16 cellular contexts compared by ENCODE assay signal in genomic region chr16:73418051-73418450, GRCh38.
DNase-seq lines count a peak whose midpoint lies in the region; ATAC-seq and TF ChIP-seq lines count a peak whose summit lies in the region.
"Had no signal": no experiment of that assay in that cellular context is flagged by ENCODE, and none has a peak within 500 bp of the region (broad histone marks: within the 10 kb centered on the region; RNA-seq: fewer than 3 reads in every experiment).

No MANE protein-coding gene starts in this region.

- no peaks in the 10 kb centered on the region for H3K9me1 ChIP-seq in IMR-90 (ENCODE audit: insufficient read depth, low read length)

- H3K56ac ChIP-seq in IMR-90 (ENCODE audit: extremely low read depth, insufficient read depth, low read length) = no peak overlapping the region

- no peak overlapping the region for H4K8ac ChIP-seq in IMR-90 (ENCODE audit: low read depth in 2 of 2, low read length in 2 of 2)

- H4K91ac ChIP-seq in IMR-90 (ENCODE audit: insufficient read depth, low read depth, low read length) = no peak overlapping the region

- peaks cover 5% of the 10 kb centered on the region for H3K9me3 Mint-ChIP-seq in nephron progenitor cell
- H3K9me3 Mint-ChIP-seq in mesothelial cell of epicardium = no peaks in the 10 kb centered on the region

- no peak overlapping the region for H2BK20ac ChIP-seq in IMR-90 (ENCODE audit: low read depth, low read length)

- H4K20me1 ChIP-seq in IMR-90 (ENCODE audit: insufficient read depth, low read length) = no peaks in the 10 kb centered on the region

- DNase-seq in IMR-90 = no peak
- DNase-seq in adipocyte (ENCODE audit: low read depth) = peak; percentile 8
- DNase-seq in nephron progenitor cell = no peak
- no peak for DNase-seq in mesothelial cell of epicardium (ENCODE audit: low spot score in 2 of 2, unreplicated experiment in 2 of 2)
- DNase-seq in uterus = no peak
- no peak for DNase-seq in NOMO-1 (lab: John Stamatoyannopoulos, UW; ENCODE audit: unreplicated experiment in 2 of 2)
- DNase-seq: C1 segment of cervical spinal cord; Calu3; CD4-positive, alpha-beta memory T cell; COR-L47; DMS53; DMS79 treated with DMSO at 0.1 percent for 48 hours; GF-D8; GOT3; H7; HCEC 1CT had no signal

- no peaks in the 10 kb centered on the region for H3K27me3 ChIP-seq in IMR-90 (ENCODE audit: control insufficient read depth, insufficient read depth, low read length)
- H3K27me3 ChIP-seq in adipocyte (replicated peaks; ENCODE audit: control insufficient read depth, insufficient read depth, low read length) = no peaks in the 10 kb centered on the region
- H3K27me3 ChIP-seq in uterus = no peaks in the 10 kb centered on the region

- no peak overlapping the region for H3K23ac ChIP-seq in IMR-90 (ENCODE audit: low read depth, low read length)

- H3K4me3 Mint-ChIP-seq in nephron progenitor cell = no peak overlapping the region
- H3K4me3 Mint-ChIP-seq in mesothelial cell of epicardium = no peak overlapping the region
- H3K4me3 Mint-ChIP-seq: CD4-positive, alpha-beta memory T cell had no signal

- H2BK15ac ChIP-seq in IMR-90 (ENCODE audit: low read depth, low read length) = no peak overlapping the region

- peak overlapping the region; percentile 29; the same call in 1 of the 2 replicates for H3K4me2 ChIP-seq in IMR-90 (ENCODE audit: low read depth, low read length)

- H3K4me3 ChIP-seq in IMR-90 (ENCODE audit: insufficient read depth, low read depth, low read length) = no peak overlapping the region
- H3K4me3 ChIP-seq in adipocyte (ENCODE audit: low read length) = no peak overlapping the region
- no peak overlapping the region for H3K4me3 ChIP-seq in uterus

- H3K27ac ChIP-seq in IMR-90 (ENCODE audit: insufficient read depth, low read length) (peak overlapping the region; percentile 92; the same call in 1 of the 2 replicates), uterus (no peak overlapping the region)

- no peak for TF ChIP-seq POLR2A in IMR-90 (IDR thresholded peaks at IDR 0.05; ENCODE audit: low read depth, low read length)
- TF ChIP-seq POLR2A in uterus (IDR thresholded peaks at IDR 0.05) = no peak

- no peaks in the 10 kb centered on the region for H3K79me1 ChIP-seq in IMR-90 (ENCODE audit: low read depth in 1 of 2, low read length in 2 of 2)

- H4K5ac ChIP-seq in IMR-90 (ENCODE audit: low read depth, low read length) = peak overlapping the region; percentile 12; the same call in 1 of the 2 replicates

- H3K9ac ChIP-seq in IMR-90 (ENCODE audit: low read depth, low read length) (no peak overlapping the region), adipocyte (ENCODE audit: low read length) (no peak overlapping the region)

- no peak overlapping the region for H3K14ac ChIP-seq in IMR-90 (replicated peaks; ENCODE audit: low read depth, low read length)

- dilution Hi-C loops in IMR-90 (cut with HindIII; ENCODE audit: low sequenced_read_pairs, unreplicated experiment) = no loop called here

- H2AK5ac ChIP-seq in IMR-90 (ENCODE audit: low read depth, low read length) = no peak overlapping the region

- no peak overlapping the region for H2AFZ ChIP-seq in IMR-90 (replicated peaks; ENCODE audit: low read length, poor library complexity)

- H3K18ac ChIP-seq in IMR-90 (ENCODE audit: low read depth, low read length) = peak overlapping the region; percentile 65; the same call in 1 of the 2 replicates

- CTCF ChIA-PET in IMR-90 (lab: Yijun Ruan, JAX) = no interaction called here

- 20% methylated on average over 1 of the region's 8 CpGs; no CpG with 5 or more reads in 1 of the 2 experiments for WGBS in IMR-90 (ENCODE audit: extremely low coverage in 2 of 2, insufficient read length in 1 of 2), 2 experiments

- H3K9me3 ChIP-seq in IMR-90 (ENCODE audit: control insufficient read depth, insufficient read depth, low read length) = no peaks in the 10 kb centered on the region
- H3K9me3 ChIP-seq in adipocyte (ENCODE audit: control insufficient read depth, low read length) = no peaks in the 10 kb centered on the region
- H3K9me3 ChIP-seq in uterus = no peaks in the 10 kb centered on the region

- in situ Hi-C loops in IMR-90 (cut with MboI; ENCODE audit: low sequenced_read_pairs) = no loop called here

- no peak for TF ChIP-seq RAD21 in IMR-90 (IDR thresholded peaks at IDR 0.05; ENCODE audit: low read length)

- no TSS peak for BruUV-seq in IMR-90 (replicated peaks; lab: Mats Ljungman, UMichigan)

- H2BK5ac ChIP-seq in IMR-90 (ENCODE audit: low read depth, low read length, poor library complexity, severe bottlenecking) = peak overlapping the region; percentile 24

- TF ChIP-seq CTCF in IMR-90 (conservative IDR thresholded peaks at IDR 0.05; ENCODE audit: low read depth, low read length) (no peak), nephron progenitor cell (IDR thresholded peaks at IDR 0.05) (no peak), mesothelial cell of epicardium (IDR thresholded peaks at IDR 0.05; ENCODE audit: unreplicated experiment) (no peak), uterus (IDR thresholded peaks at IDR 0.05) (no peak)

- H3K36me3 Mint-ChIP-seq in nephron progenitor cell (ENCODE audit: low read depth) (no peaks in the 10 kb centered on the region), mesothelial cell of epicardium (no peaks in the 10 kb centered on the region)
- H3K36me3 Mint-ChIP-seq: CD4-positive, alpha-beta memory T cell had no signal

- no peak for ATAC-seq in IMR-90 (ENCODE audit: low read depth)

- no peak overlapping the region for H2AK9ac ChIP-seq in IMR-90 (replicated peaks; ENCODE audit: low read depth, low read length, poor library complexity)

- H3K4me1 ChIP-seq in IMR-90 (ENCODE audit: control insufficient read depth, insufficient read depth, low read length) (peaks cover 7% of the 10 kb centered on the region; the same call in 1 of the 2 replicates), adipocyte (ENCODE audit: control insufficient read depth, insufficient read depth, low read length) (no peaks in the 10 kb centered on the region), uterus (no peaks in the 10 kb centered on the region)

- POLR2A ChIA-PET in IMR-90 (lab: Charles Lee; ENCODE audit: unreplicated experiment) = interaction anchor here (0.6 kb wide), 1 partner anchor 1325 kb away, joined by 5 read pairs; the partner anchor contains the start of gene TXNL4B

- H2BK120ac ChIP-seq in IMR-90 (ENCODE audit: low read depth, low read length) = no peak overlapping the region

- H3K4me1 Mint-ChIP-seq in nephron progenitor cell (peaks cover 41% of the 10 kb centered on the region), mesothelial cell of epicardium (peaks cover 2% of the 10 kb centered on the region)
- H3K4me1 Mint-ChIP-seq: CD4-positive, alpha-beta memory T cell had no signal

- intact Hi-C loops in IMR-90 (cut with micrococcal nuclease) (loop anchor here (10.0 kb wide), 1 partner anchor 363 kb away; no protein-coding TSS in a partner anchor), uterus (cut with DNase I; ENCODE audit: low total_unique reads) (no loop called here)

- no peaks in the 10 kb centered on the region for H3K36me3 ChIP-seq in IMR-90 (ENCODE audit: control insufficient read depth, insufficient read depth, low read length)
- H3K36me3 ChIP-seq in adipocyte (ENCODE audit: control insufficient read depth, insufficient read depth, low read length, severe bottlenecking) = no peaks in the 10 kb centered on the region
- H3K36me3 ChIP-seq in uterus = no peaks in the 10 kb centered on the region

- H3K4ac ChIP-seq in IMR-90 (ENCODE audit: low read depth, low read length) = no peak overlapping the region

- H3K27me3 Mint-ChIP-seq in nephron progenitor cell (ENCODE audit: low read depth, poor library complexity) = peaks cover 7% of the 10 kb centered on the region
- peaks cover 8% of the 10 kb centered on the region for H3K27me3 Mint-ChIP-seq in mesothelial cell of epicardium (ENCODE audit: low read depth)
- H3K27me3 Mint-ChIP-seq: CD4-positive, alpha-beta memory T cell had no signal

- peak overlapping the region; percentile 79 for H3K27ac Mint-ChIP-seq in nephron progenitor cell
- H3K27ac Mint-ChIP-seq in mesothelial cell of epicardium = no peak overlapping the region
- H3K27ac Mint-ChIP-seq: CD4-positive, alpha-beta memory T cell had no signal

TF ChIP-seq in IMR-90, 13 proteins besides CTCF, POLR2A, EP300 and RAD21:
- TF ChIP-seq, protein P1, sequence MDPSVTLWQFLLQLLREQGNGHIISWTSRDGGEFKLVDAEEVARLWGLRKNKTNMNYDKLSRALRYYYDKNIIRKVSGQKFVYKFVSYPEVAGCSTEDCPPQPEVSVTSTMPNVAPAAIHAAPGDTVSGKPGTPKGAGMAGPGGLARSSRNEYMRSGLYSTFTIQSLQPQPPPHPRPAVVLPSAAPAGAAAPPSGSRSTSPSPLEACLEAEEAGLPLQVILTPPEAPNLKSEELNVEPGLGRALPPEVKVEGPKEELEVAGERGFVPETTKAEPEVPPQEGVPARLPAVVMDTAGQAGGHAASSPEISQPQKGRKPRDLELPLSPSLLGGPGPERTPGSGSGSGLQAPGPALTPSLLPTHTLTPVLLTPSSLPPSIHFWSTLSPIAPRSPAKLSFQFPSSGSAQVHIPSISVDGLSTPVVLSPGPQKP (IDR thresholded peaks at IDR 0.05; ENCODE audit: borderline replicate concordance, low read depth, low read length) = no peak
- no peak for TF ChIP-seq RCOR1 (IDR thresholded peaks at IDR 0.05; ENCODE audit: insufficient replicate concordance, low read length)
- TF ChIP-seq MAFK (IDR thresholded peaks at IDR 0.05; ENCODE audit: low read depth, low read length) = no peak
- TF ChIP-seq MAZ (IDR thresholded peaks at IDR 0.05; ENCODE audit: borderline replicate concordance, low read depth, low read length) = no peak
- no peak for TF ChIP-seq FOS (IDR thresholded peaks at IDR 0.05; ENCODE audit: low read depth, low read length)
- TF ChIP-seq CHD1 (IDR thresholded peaks at IDR 0.05; ENCODE audit: low read depth, low read length) = no peak
- TF ChIP-seq USF2 (IDR thresholded peaks at IDR 0.05; ENCODE audit: low read depth, low read length) = no peak
- TF ChIP-seq MXI1 (IDR thresholded peaks at IDR 0.05; ENCODE audit: borderline replicate concordance, low read depth, low read length) = no peak
- no peak for TF ChIP-seq CEBPB (IDR thresholded peaks at IDR 0.05; ENCODE audit: low read depth, low read length)
- TF ChIP-seq BHLHE40 (IDR thresholded peaks at IDR 0.05; ENCODE audit: low read depth, low read length) = no peak
- no peak for TF ChIP-seq SMC3 (IDR thresholded peaks at IDR 0.05; ENCODE audit: low read depth, low read length)
- TF ChIP-seq NFE2L2 (IDR thresholded peaks at IDR 0.05; ENCODE audit: low read depth, low read length) = no peak
